ENCODE assay signal across 8 cellular contexts in the genomic region with DNA sequence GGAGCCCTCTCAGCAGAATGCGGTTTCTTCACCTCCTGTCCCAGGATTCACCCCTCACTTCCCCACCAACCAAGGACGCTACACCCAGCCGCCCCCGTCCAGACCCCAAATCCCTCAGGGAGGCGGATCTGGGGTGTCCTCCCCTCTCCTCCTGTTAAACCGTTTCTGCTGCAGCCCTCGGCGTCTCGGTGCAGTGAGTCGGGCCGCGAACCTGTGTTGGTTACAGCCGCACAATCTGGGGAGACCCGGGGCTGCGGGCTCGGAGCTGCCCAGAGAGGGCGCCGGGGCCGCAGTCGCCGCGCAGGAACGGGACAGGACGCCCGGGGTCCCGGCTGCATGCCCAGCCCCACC. TPM values are rescaled to one million over a fixed set of nuclear protein-coding genes. Genes with fewer than 3 reads are reported as not detected.
DNase-seq lines count a peak whose midpoint lies in the region; ATAC-seq and TF ChIP-seq lines count a peak whose summit lies in the region.
"Not testable (repeated sequence)": the region's sequence is repeated elsewhere in the genome, so short reads cannot be mapped to it uniquely, and the experiment has no call there.

No MANE protein-coding gene starts in this region.

- TF ChIP-seq CTCF in BJ (IDR thresholded peaks at IDR 0.05; ENCODE audit: insufficient read depth, low read depth, low read length); OCI-LY1 (IDR thresholded peaks at IDR 0.05; ENCODE audit: low read length): not testable (repeated sequence)

- H3K27ac ChIP-seq in OCI-LY1 (ENCODE audit: low read depth, low read length, poor library complexity, severe bottlenecking), result not testable (repeated sequence)
- peak overlapping the region; percentile 87 for H3K27ac ChIP-seq in mesenchymal stem cell (ENCODE audit: low read length, poor library complexity, severe bottlenecking)

- H3K9me3 ChIP-seq in OCI-LY1 (ENCODE audit: low read length), result not testable (repeated sequence)
- peaks cover 15% of the 10 kb centered on the region for H3K9me3 ChIP-seq in mesenchymal stem cell (ENCODE audit: control insufficient read depth, low read length)

- WGBS in mesenchymal stem cell, result 2% methylated on average over 12 of the region's 26 CpGs

- not testable (repeated sequence) for H3F3A ChIP-seq in OCI-LY1 (ENCODE audit: insufficient read depth, low read length)

- H3K4ac ChIP-seq in mesenchymal stem cell (ENCODE audit: low read depth in 1 of 2, low read length in 2 of 2), result not testable (repeated sequence)

- not testable (repeated sequence) for H2BK120ac ChIP-seq in mesenchymal stem cell (ENCODE audit: low read depth, low read length)

- H3K9ac ChIP-seq in OCI-LY1 (ENCODE audit: low read length) (peak overlapping the region; percentile 86), mesenchymal stem cell (ENCODE audit: low read length) (peak overlapping the region; percentile 81)

- POLR2A ChIA-PET in BJ (lab: Charles Lee), result interaction anchor here (0.6 kb wide), 1 partner anchor 31 kb away, joined by 3 read pairs; no protein-coding TSS in a partner anchor

- not testable (repeated sequence) for H2AFZ ChIP-seq in OCI-LY1 (ENCODE audit: low read length)
- peak overlapping the region; percentile 20 for H2AFZ ChIP-seq in mesenchymal stem cell (ENCODE audit: low read depth, low read length)

- DNase-seq in BJ (ENCODE audit: low read depth); mesenchymal stem cell: not testable (repeated sequence)
- DNase-seq in activated T-helper 9 cell treated with anti-CD3 and anti-CD28 coated beads, Interleukin-2, amount 50 U/mL, for 16 hours (ENCODE audit: low read depth), result peak; percentile 3
- DNase-seq in stimulated activated CD4-positive, alpha-beta T cell treated with anti-CD3 and anti-CD28 coated beads, Interleukin-2, amount 100 ng/mL, for 24 hours, result peak; percentile 34 to 43

- ATAC-seq in GM19463 (IDR thresholded peaks at IDR 0.05; ENCODE audit: unreplicated experiment) (peak; percentile 18), HG03432 (IDR thresholded peaks at IDR 0.05; ENCODE audit: unreplicated experiment) (peak; percentile 15), esophagus mucosa (peak; percentile 40)

- H3K27me3 ChIP-seq in BJ (ENCODE audit: control insufficient read depth, insufficient read depth, low read length); OCI-LY1 (ENCODE audit: insufficient read depth, low read length); mesenchymal stem cell (ENCODE audit: control insufficient read depth in 1 of 2, insufficient read depth in 1 of 2, low read length in 2 of 2): not testable (repeated sequence)

- not testable (repeated sequence) for H3K14ac ChIP-seq in mesenchymal stem cell (ENCODE audit: low read length in 2 of 2)

- H2BK5ac ChIP-seq in mesenchymal stem cell (ENCODE audit: low read depth, low read length, poor library complexity, severe bottlenecking), result peak overlapping the region; percentile 87

- peak overlapping the region; percentile 98 for H3K4me2 ChIP-seq in OCI-LY1 (ENCODE audit: low read length)
- peak overlapping the region; percentile 75 for H3K4me2 ChIP-seq in mesenchymal stem cell (ENCODE audit: low read length, poor library complexity, severe bottlenecking)

- not testable (repeated sequence) for H2BK12ac ChIP-seq in mesenchymal stem cell (ENCODE audit: low read length in 2 of 2)

- CTCF ChIA-PET in BJ (lab: Yijun Ruan, JAX), result interaction anchor here (1.0 to 1.4 kb wide), 2 partner anchors 11 to 75 kb away, joined by 3 to 4 read pairs; a partner anchor contains a TSS

- peak overlapping the region in 1 of 2 experiments; percentile 13 for H3K18ac ChIP-seq in mesenchymal stem cell (ENCODE audit: low read depth in 1 of 2, low read length in 2 of 2)

- not testable (repeated sequence) for H3K36me3 ChIP-seq in BJ (ENCODE audit: control insufficient read depth, insufficient read depth, low read length); OCI-LY1 (ENCODE audit: insufficient read depth, low read length); mesenchymal stem cell (ENCODE audit: control insufficient read depth in 1 of 2, insufficient read depth in 2 of 2, low read depth in 1 of 2, low read length in 2 of 2)

- not testable (repeated sequence) for H3K79me1 ChIP-seq in mesenchymal stem cell (replicated peaks; ENCODE audit: low read length, poor library complexity, severe bottlenecking)

- H3K4me3 ChIP-seq in BJ (ENCODE audit: low read depth, low read length) (peak overlapping the region; percentile 86), OCI-LY1 (ENCODE audit: low read depth, low read length, poor library complexity, severe bottlenecking) (peak overlapping the region; percentile 95), mesenchymal stem cell (ENCODE audit: insufficient read depth in 1 of 2, low read depth in 1 of 2, low read length in 2 of 2) (peak overlapping the region; percentile 84 to 88)

- not testable (repeated sequence) for H2AK5ac ChIP-seq in mesenchymal stem cell (ENCODE audit: low read length, severe bottlenecking)

- not testable (repeated sequence) for H3K9me2 ChIP-seq in OCI-LY1 (ENCODE audit: low read depth, low read length)

- not testable (repeated sequence) for H3K23ac ChIP-seq in mesenchymal stem cell (ENCODE audit: low read length in 2 of 2)

- not testable (repeated sequence) for H2BK15ac ChIP-seq in mesenchymal stem cell (ENCODE audit: low read depth, poor library complexity, severe bottlenecking)

- peak overlapping the region; percentile 28 for H4K8ac ChIP-seq in mesenchymal stem cell (ENCODE audit: low read length)

- H3K4me1 ChIP-seq in OCI-LY1 (ENCODE audit: insufficient read depth, low read length, severe bottlenecking); mesenchymal stem cell (ENCODE audit: control insufficient read depth, insufficient read depth, low read depth, low read length): not testable (repeated sequence)

- not testable (repeated sequence) for H3K79me2 ChIP-seq in OCI-LY1 (ENCODE audit: insufficient read depth, low read length)

- H4K20me1 ChIP-seq in OCI-LY1 (ENCODE audit: insufficient read depth, low read length), result not testable (repeated sequence)

- not testable (repeated sequence) for H4K91ac ChIP-seq in mesenchymal stem cell (ENCODE audit: low read length)

RNA-seq across cellular contexts. Expression of a gene that starts 0.4 kb away (rescaled TPM):
- 0.56 and 1.5 TPM in 2 replicates for polyA plus RNA-seq in BJ (2011; rRNA removed)
- polyA minus RNA-seq in BJ (2011; rRNA and poly(A)+ RNA removed), result 0.76 and 1.3 TPM in 2 replicates
- total RNA-seq in esophagus mucosa, result 3.4 TPM
- 0.57 TPM for polyA plus RNA-seq in mesenchymal stem cell (2013, experiment 1 of 2)
- 0.70 TPM for polyA plus RNA-seq in mesenchymal stem cell (2013, experiment 2 of 2)

RNA-seq across cellular contexts. Expression of a gene that starts 39.3 kb away (rescaled TPM):
- polyA plus RNA-seq in BJ (2011; rRNA removed), result 0.63 and 1.3 TPM in 2 replicates
- 0.67 and 0.85 TPM in 2 replicates for polyA minus RNA-seq in BJ (2011; rRNA and poly(A)+ RNA removed)
- 2.3 TPM for total RNA-seq in esophagus mucosa
- 0.97 TPM for polyA plus RNA-seq in mesenchymal stem cell (2013, experiment 1 of 2)
- 0.89 TPM for polyA plus RNA-seq in mesenchymal stem cell (2013, experiment 2 of 2)

RNA-seq across cellular contexts. Expression of a gene that starts 44.2 kb away (rescaled TPM):
- 0.59 and 1.1 TPM in 2 replicates for polyA plus RNA-seq in BJ (2011; rRNA removed)
- polyA minus RNA-seq in BJ (2011; rRNA and poly(A)+ RNA removed), result 1.2 and 2.5 TPM in 2 replicates
- 0.52 TPM for total RNA-seq in esophagus mucosa
- 0.66 TPM for polyA plus RNA-seq in mesenchymal stem cell (2013, experiment 1 of 2)
- polyA plus RNA-seq in mesenchymal stem cell (2013, experiment 2 of 2), result 0.68 TPM
